8 cellular contexts compared by ENCODE assay signal in genomic region chr12:56151672-56152131, GRCh38. TPM values are rescaled to one million over a fixed set of nuclear protein-coding genes. Genes with fewer than 3 reads are reported as not detected.
DNase-seq lines count a peak whose midpoint lies in the region; ATAC-seq and TF ChIP-seq lines count a peak whose summit lies in the region.

No MANE protein-coding gene starts in this region.

- H3K4me3 ChIP-seq in astrocyte of the spinal cord (ENCODE audit: low read depth, low read length) (peak overlapping the region; percentile 74), kidney epithelial cell (ENCODE audit: low read depth, low read length) (peak overlapping the region; percentile 62)

- peaks cover 4% of the 10 kb centered on the region for H3K36me3 Mint-ChIP-seq in T-cell

- H3K27me3 ChIP-seq in kidney epithelial cell (ENCODE audit: control insufficient read depth, insufficient read depth, low read length), result no peaks in the 10 kb centered on the region

- no peaks in the 10 kb centered on the region for H3K27me3 Mint-ChIP-seq in T-cell

- POLR2A ChIA-PET in T-cell (lab: Charles Lee), result interaction anchor here (0.5 to 0.6 kb wide), 3 partner anchors 38 to 178 kb away, joined by 3 to 12 read pairs (median 4); no protein-coding TSS in a partner anchor

- ATAC-seq in GM21515 (IDR thresholded peaks at IDR 0.05; ENCODE audit: unreplicated experiment) (peak; percentile 50), T-cell (replicated peaks in 1 of 4) (peak; percentile 66 to 73 (median 72))

- no peaks in the 10 kb centered on the region for H3K9me3 Mint-ChIP-seq in T-cell

- in situ Hi-C loops in astrocyte of the spinal cord (cut with HindIII; ENCODE audit: low sequenced_read_pairs), result no loop called here

- CTCF ChIA-PET in T-cell (lab: Charles Lee), result interaction anchor here (0.6 to 1.9 kb wide), 12 partner anchors 9 to 182 kb away, joined by 3 to 16 read pairs (median 4); partner anchors contain the start of genes ESYT1 (in 2 of the 2), PAN2 (in 1 of the 2), RNF41 (in 1 of the 2) and SMARCC2 (in 1 of the 2)

- DNase-seq in DMS153 treated with DMSO at 0.1 percent for 48 hours (lab: John Stamatoyannopoulos, UW; ENCODE audit: unreplicated experiment), result peak; percentile 57
- peak; percentile 33 for DNase-seq in LHCN-M2 (ENCODE audit: low read depth)
- peak; percentile 41 to 74 (median 60) for DNase-seq in T-cell
- DNase-seq in astrocyte of the spinal cord (ENCODE audit: low read depth, low spot score), result no peak
- no peak for DNase-seq in kidney epithelial cell (ENCODE audit: low read depth)
- DNase-seq in stimulated activated CD4-positive, alpha-beta T cell treated with anti-CD3 and anti-CD28 coated beads, Interleukin-4, amount 100 ng/mL, for 4 hours, result peak; percentile 52 to 61
- DNase-seq in superior temporal gyrus (ENCODE audit: extremely low spot score), result no peak

- peak; percentile 28 for TF ChIP-seq CTCF in astrocyte of the spinal cord (IDR thresholded peaks at IDR 0.05; ENCODE audit: low read depth, low read length)
- peak; percentile 54 for TF ChIP-seq CTCF in kidney epithelial cell (IDR thresholded peaks at IDR 0.05; ENCODE audit: insufficient read depth, low read length, poor library complexity, severe bottlenecking)

- H3K4me3 Mint-ChIP-seq in T-cell, result peak overlapping the region; percentile 85 to 93 (median 93)

- H3K27ac Mint-ChIP-seq in T-cell, result peak overlapping the region; percentile 96 to 99

- H3K4me1 Mint-ChIP-seq in T-cell, result peaks cover 27 to 42% (median 39%) of the 10 kb centered on the region in 3 donors

- H3K36me3 ChIP-seq in kidney epithelial cell (ENCODE audit: control insufficient read depth, insufficient read depth, low read length), result peaks cover 2% of the 10 kb centered on the region

RNA-seq across cellular contexts. Expression of gene MYL6B, which starts 0.7 kb away (rescaled TPM):
- total RNA-seq in LHCN-M2 (2014; rRNA removed) (130 and 136 TPM in 2 replicates), T-cell (10 to 100 TPM in 1 of 5 donors, 1 to 10 TPM in 4; 5.9 to 12.4 (median 7.7) TPM), kidney epithelial cell (95.2 and 107 TPM in 2 replicates)
- 216 TPM for polyA plus RNA-seq in LHCN-M2 (2012)

RNA-seq across cellular contexts. Expression of gene MYL6, which starts 6.5 kb away (rescaled TPM):
- total RNA-seq in LHCN-M2 (2014; rRNA removed), result 1,787 and 1,859 TPM in 2 replicates
- 6,959 TPM for polyA plus RNA-seq in LHCN-M2 (2012)
- 100 to 1,000 TPM; 506 to 663 (median 569) TPM for total RNA-seq in T-cell
- 1,283 and 1,365 TPM in 2 replicates for total RNA-seq in kidney epithelial cell

RNA-seq across cellular contexts. Expression of gene ESYT1, which starts 23.6 kb away (rescaled TPM):
- total RNA-seq in LHCN-M2 (2014; rRNA removed) (169 and 173 TPM in 2 replicates), T-cell (100 to 1,000 TPM; 181 to 298 (median 276) TPM), kidney epithelial cell (213 and 309 TPM in 2 replicates)
- 94.6 TPM for polyA plus RNA-seq in LHCN-M2 (2012)

RNA-seq across cellular contexts. Expression of gene ZC3H10, which starts 33.6 kb away (rescaled TPM):
- total RNA-seq in LHCN-M2 (2014; rRNA removed) (3.6 and 3.8 TPM in 2 replicates), T-cell (10 to 100 TPM in 3 of 5 donors, 1 to 10 TPM in 2; 8.4 to 15.1 (median 11.4) TPM), kidney epithelial cell (3.0 and 4.7 TPM in 2 replicates)
- polyA plus RNA-seq in LHCN-M2 (2012), result 3.3 TPM

RNA-seq across cellular contexts. Expression of gene RPL41, which starts 35.3 kb away (rescaled TPM):
- total RNA-seq in LHCN-M2 (2014; rRNA removed) (1,853 and 1,922 TPM in 2 replicates), T-cell (1,000 to 10,000 TPM; 4,612 to 5,648 (median 5,133) TPM), kidney epithelial cell (2,735 and 3,237 TPM in 2 replicates)
- 8,168 TPM for polyA plus RNA-seq in LHCN-M2 (2012)

Comparison
In these comparisons a context has a peak if more than half of its experiments do, and no peak if none do; other contexts are left out.
1. DNase-seq: peak in DMS153 treated with DMSO at 0.1 percent for 48 hours (single experiment), LHCN-M2 (single experiment), T-cell (34 of 34) and stimulated activated CD4-positive, alpha-beta T cell treated with anti-CD3 and anti-CD28 coated beads, Interleukin-4, amount 100 ng/mL, for 4 hours (2 of 2); none in astrocyte of the spinal cord (single experiment), kidney epithelial cell (single experiment) and superior temporal gyrus (single experiment).